In genomic region chr10:113015201-113015600, GRCh38 we compare ENCODE assay signal across 16 cellular contexts.
DNase-seq lines count a peak whose midpoint lies in the region; ATAC-seq and TF ChIP-seq lines count a peak whose summit lies in the region.
"Had no signal": no experiment of that assay in that cellular context is flagged by ENCODE, and none has a peak within 500 bp of the region (broad histone marks: within the 10 kb centered on the region; RNA-seq: fewer than 3 reads in every experiment).

No MANE protein-coding gene starts in this region.

- no peak for TF ChIP-seq CTCF in WERI-Rb-1 (IDR thresholded peaks at IDR 0.05; ENCODE audit: low read depth, low read length)

- no peaks in the 10 kb centered on the region for H3K9me3 ChIP-seq in WERI-Rb-1 (ENCODE audit: severe bottlenecking)

- in situ Hi-C loops in Caki2 (cut with HindIII; ENCODE audit: low pct_unique_long_range_greater_than_20kb, low sequenced_read_pairs), result no loop called here

- no peak overlapping the region for H3K27ac ChIP-seq in WERI-Rb-1
- H3K27ac ChIP-seq: 22Rv1, KMS-11 had no signal

- H3K4me3 ChIP-seq in WERI-Rb-1 (ENCODE audit: low read depth, low read length), result no peak overlapping the region

- DNase-seq in DMS153 (lab: John Stamatoyannopoulos, UW) (peak; percentile 42), DMS153 treated with DMSO at 0.1 percent for 48 hours (lab: John Stamatoyannopoulos, UW; ENCODE audit: unreplicated experiment) (no peak), Caki2 (ENCODE audit: low read depth) (peak; percentile 34), NCI-H146 treated with DMSO at 0.1 percent for 48 hours (lab: John Stamatoyannopoulos, UW; ENCODE audit: unreplicated experiment) (peak; percentile 85), SW480 (ENCODE audit: low spot score) (peak; percentile 75), WERI-Rb-1 (no peak)
- no peak for DNase-seq in stimulated activated CD8-positive, alpha-beta memory T cell treated with anti-CD3 and anti-CD28 coated beads, Interleukin-4, amount 100 ng/mL, for 48 hours
- DNase-seq: CD4-positive, CD25-positive, alpha-beta regulatory T cell; GOT3; NCI-H187; SHP77 had no signal

- ATAC-seq in HG03139 (IDR thresholded peaks at IDR 0.05; ENCODE audit: unreplicated experiment), result no peak
- ATAC-seq: HepG2, SK-N-SH treated with all-trans-retinoic acid at 6 μM for 48 hours had no signal

- H3K27me3 ChIP-seq in WERI-Rb-1 (ENCODE audit: insufficient read depth, low read depth, severe bottlenecking), result no peaks in the 10 kb centered on the region

- no peaks in the 10 kb centered on the region for H3K36me3 ChIP-seq in WERI-Rb-1

Comparison
In these comparisons a context has a peak if more than half of its experiments do, and no peak if none do; other contexts are left out.
1. DNase-seq: peak in DMS153 (single experiment), Caki2 (single experiment), NCI-H146 treated with DMSO at 0.1 percent for 48 hours (single experiment) and SW480 (single experiment); none in DMS153 treated with DMSO at 0.1 percent for 48 hours (single experiment), WERI-Rb-1 (single experiment) and stimulated activated CD8-positive, alpha-beta memory T cell treated with anti-CD3 and anti-CD28 coated beads, Interleukin-4, amount 100 ng/mL, for 48 hours (single experiment).